In the genomic region with DNA sequence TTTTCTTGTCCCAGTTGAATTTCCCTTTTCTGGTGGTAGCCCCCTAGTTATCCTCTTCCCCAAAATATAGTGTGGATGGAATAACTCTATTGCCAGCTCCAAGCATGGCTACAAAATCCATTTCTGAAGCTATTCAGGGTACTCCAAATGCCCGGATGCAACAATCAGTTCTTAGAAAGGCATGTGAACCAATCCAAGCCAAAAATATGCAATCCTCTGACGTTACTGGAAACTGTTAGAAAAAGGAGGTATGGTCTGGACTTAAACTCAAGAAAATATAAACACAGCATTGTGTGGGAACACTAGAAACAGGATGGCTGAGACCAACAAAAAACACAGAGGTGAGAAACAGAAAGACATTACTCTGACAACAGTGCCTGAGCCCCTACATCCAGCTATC, we compare ENCODE assay signal across 2 cellular contexts.
TF ChIP-seq lines count a peak whose summit lies in the region.

No MANE protein-coding gene starts in this region.

TF ChIP-seq in GM23338, 12 proteins besides CTCF, POLR2A, EP300 and RAD21:
- TF ChIP-seq CREB1 (CRISPR knock-in tag; IDR thresholded peaks at IDR 0.05; ENCODE audit: low read depth) (no peak), EZH2 (IDR thresholded peaks at IDR 0.05; ENCODE audit: low read depth, unreplicated experiment) (no peak), EZH2phosphoT487 (IDR thresholded peaks at IDR 0.05; ENCODE audit: unreplicated experiment) (no peak), NANOG (IDR thresholded peaks at IDR 0.05; ENCODE audit: borderline replicate concordance) (no peak), STAT1 (IDR thresholded peaks at IDR 0.05; ENCODE audit: unreplicated experiment) (no peak), ZNF331 (CRISPR knock-in tag; IDR thresholded peaks at IDR 0.05; ENCODE audit: low read depth) (no peak), JUNB (IDR thresholded peaks at IDR 0.05; ENCODE audit: unreplicated experiment) (no peak)
- TF ChIP-seq, protein P1, sequence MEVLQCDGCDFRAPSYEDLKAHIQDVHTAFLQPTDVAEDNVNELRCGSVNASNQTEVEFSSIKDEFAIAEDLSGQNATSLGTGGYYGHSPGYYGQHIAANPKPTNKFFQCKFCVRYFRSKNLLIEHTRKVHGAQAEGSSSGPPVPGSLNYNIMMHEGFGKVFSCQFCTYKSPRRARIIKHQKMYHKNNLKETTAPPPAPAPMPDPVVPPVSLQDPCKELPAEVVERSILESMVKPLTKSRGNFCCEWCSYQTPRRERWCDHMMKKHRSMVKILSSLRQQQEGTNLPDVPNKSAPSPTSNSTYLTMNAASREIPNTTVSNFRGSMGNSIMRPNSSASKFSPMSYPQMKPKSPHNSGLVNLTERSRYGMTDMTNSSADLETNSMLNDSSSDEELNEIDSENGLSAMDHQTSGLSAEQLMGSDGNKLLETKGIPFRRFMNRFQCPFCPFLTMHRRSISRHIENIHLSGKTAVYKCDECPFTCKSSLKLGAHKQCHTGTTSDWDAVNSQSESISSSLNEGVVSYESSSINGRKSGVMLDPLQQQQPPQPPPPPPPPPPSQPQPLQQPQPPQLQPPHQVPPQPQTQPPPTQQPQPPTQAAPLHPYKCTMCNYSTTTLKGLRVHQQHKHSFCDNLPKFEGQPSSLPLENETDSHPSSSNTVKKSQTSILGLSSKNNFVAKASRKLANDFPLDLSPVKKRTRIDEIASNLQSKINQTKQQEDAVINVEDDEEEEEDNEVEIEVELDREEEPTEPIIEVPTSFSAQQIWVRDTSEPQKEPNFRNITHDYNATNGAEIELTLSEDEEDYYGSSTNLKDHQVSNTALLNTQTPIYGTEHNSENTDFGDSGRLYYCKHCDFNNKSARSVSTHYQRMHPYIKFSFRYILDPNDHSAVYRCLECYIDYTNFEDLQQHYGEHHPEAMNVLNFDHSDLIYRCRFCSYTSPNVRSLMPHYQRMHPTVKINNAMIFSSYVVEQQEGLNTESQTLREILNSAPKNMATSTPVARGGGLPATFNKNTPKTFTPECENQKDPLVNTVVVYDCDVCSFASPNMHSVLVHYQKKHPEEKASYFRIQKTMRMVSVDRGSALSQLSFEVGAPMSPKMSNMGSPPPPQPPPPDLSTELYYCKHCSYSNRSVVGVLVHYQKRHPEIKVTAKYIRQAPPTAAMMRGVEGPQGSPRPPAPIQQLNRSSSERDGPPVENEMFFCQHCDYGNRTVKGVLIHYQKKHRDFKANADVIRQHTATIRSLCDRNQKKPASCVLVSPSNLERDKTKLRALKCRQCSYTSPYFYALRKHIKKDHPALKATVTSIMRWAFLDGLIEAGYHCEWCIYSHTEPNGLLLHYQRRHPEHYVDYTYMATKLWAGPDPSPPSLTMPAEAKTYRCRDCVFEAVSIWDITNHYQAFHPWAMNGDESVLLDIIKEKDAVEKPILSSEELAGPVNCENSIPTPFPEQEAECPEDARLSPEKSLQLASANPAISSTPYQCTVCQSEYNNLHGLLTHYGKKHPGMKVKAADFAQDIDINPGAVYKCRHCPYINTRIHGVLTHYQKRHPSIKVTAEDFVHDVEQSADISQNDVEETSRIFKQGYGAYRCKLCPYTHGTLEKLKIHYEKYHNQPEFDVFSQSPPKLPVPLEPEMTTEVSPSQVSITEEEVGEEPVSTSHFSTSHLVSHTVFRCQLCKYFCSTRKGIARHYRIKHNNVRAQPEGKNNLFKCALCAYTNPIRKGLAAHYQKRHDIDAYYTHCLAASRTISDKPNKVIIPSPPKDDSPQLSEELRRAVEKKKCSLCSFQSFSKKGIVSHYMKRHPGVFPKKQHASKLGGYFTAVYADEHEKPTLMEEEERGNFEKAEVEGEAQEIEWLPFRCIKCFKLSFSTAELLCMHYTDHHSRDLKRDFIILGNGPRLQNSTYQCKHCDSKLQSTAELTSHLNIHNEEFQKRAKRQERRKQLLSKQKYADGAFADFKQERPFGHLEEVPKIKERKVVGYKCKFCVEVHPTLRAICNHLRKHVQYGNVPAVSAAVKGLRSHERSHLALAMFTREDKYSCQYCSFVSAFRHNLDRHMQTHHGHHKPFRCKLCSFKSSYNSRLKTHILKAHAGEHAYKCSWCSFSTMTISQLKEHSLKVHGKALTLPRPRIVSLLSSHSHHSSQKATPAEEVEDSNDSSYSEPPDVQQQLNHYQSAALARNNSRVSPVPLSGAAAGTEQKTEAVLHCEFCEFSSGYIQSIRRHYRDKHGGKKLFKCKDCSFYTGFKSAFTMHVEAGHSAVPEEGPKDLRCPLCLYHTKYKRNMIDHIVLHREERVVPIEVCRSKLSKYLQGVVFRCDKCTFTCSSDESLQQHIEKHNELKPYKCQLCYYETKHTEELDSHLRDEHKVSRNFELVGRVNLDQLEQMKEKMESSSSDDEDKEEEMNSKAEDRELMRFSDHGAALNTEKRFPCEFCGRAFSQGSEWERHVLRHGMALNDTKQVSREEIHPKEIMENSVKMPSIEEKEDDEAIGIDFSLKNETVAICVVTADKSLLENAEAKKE (CRISPR knock-in tag; IDR thresholded peaks at IDR 0.05) = no peak
TF ChIP-seq in GM23338: peak in this region for 0.

TF ChIP-seq in H1, 55 proteins besides CTCF, POLR2A, EP300 and RAD21:
- no peak for TF ChIP-seq KDM4A (IDR thresholded peaks at IDR 0.05; ENCODE audit: low read depth, low read length, severe bottlenecking)
- TF ChIP-seq CEBPB (IDR thresholded peaks at IDR 0.05; ENCODE audit: low read depth, low read length) = no peak
- TF ChIP-seq SP1 (IDR thresholded peaks at IDR 0.05; ENCODE audit: low read depth, low read length) = no peak
- TF ChIP-seq HDAC2 (IDR thresholded peaks at IDR 0.05; ENCODE audit: borderline replicate concordance in 1 of 2, low read depth in 2 of 2, low read length in 2 of 2) = no peak
- no peak for TF ChIP-seq TAF1 (IDR thresholded peaks at IDR 0.05; ENCODE audit: low read depth, low read length)
- no peak for TF ChIP-seq ZNF274 (IDR thresholded peaks at IDR 0.05; ENCODE audit: borderline replicate concordance, extremely low read depth, low read length)
- TF ChIP-seq BRCA1 (IDR thresholded peaks at IDR 0.05; ENCODE audit: low read depth, low read length) = no peak
- TF ChIP-seq EZH2 (IDR thresholded peaks at IDR 0.05; ENCODE audit: low read depth, low read length, severe bottlenecking) = no peak
- TF ChIP-seq SIRT6 (IDR thresholded peaks at IDR 0.05; ENCODE audit: low read length) = no peak
- TF ChIP-seq POLR2AphosphoS5 (IDR thresholded peaks at IDR 0.05; ENCODE audit: low read depth, low read length) = no peak
- TF ChIP-seq BCL11A (IDR thresholded peaks at IDR 0.05; ENCODE audit: low read depth in 2 of 2, low read length in 2 of 2) = no peak
- no peak for TF ChIP-seq E2F6 (IDR thresholded peaks at IDR 0.05)
- no peak for TF ChIP-seq CREB1 (IDR thresholded peaks at IDR 0.05)
- no peak for TF ChIP-seq SP2 (IDR thresholded peaks at IDR 0.05; ENCODE audit: low read length)
- TF ChIP-seq RBBP5 (IDR thresholded peaks at IDR 0.05; ENCODE audit: borderline replicate concordance, low read depth, low read length) = no peak
